1 cellular context compared by ENCODE assay signal in genomic region chr5:143887901-143888648, GRCh38.
TF ChIP-seq lines count a peak whose summit lies in the region.

No MANE protein-coding gene starts in this region.

TF ChIP-seq in HEK293, 187 proteins besides CTCF, POLR2A, EP300 and RAD21 (continued from another document):
- TF ChIP-seq PBX3 (CRISPR knock-in tag; IDR thresholded peaks at IDR 0.05) (no peak), OSR2 (tag by site-specific recombination; IDR thresholded peaks at IDR 0.05) (0 out of 2 replicates have a peak, but pooled peaks have one; percentile 13), ZNF335 (tag by site-specific recombination; conservative IDR thresholded peaks at IDR 0.05) (peak; percentile 54; the same call in 1 of the 2 replicates), KLF10 (tag by site-specific recombination; IDR thresholded peaks at IDR 0.05) (no peak), ZBTB8A (tag by site-specific recombination; IDR thresholded peaks at IDR 0.05) (no peak), ZBTB20 (tag by site-specific recombination; IDR thresholded peaks at IDR 0.05) (no peak), GLIS1 (tag by site-specific recombination; IDR thresholded peaks at IDR 0.05) (peak; percentile 71), IKZF3 (tag by site-specific recombination; IDR thresholded peaks at IDR 0.05) (0 out of 2 replicates have a peak, but pooled peaks have one; percentile 8), ZNF768 (tag by site-specific recombination; IDR thresholded peaks at IDR 0.05) (peak; percentile 22; the same call in 1 of the 2 replicates)
